8 cellular contexts compared by ENCODE assay signal in genomic region chr4:38663801-38664703, GRCh38. TPM values are rescaled to one million over a fixed set of nuclear protein-coding genes. Genes with fewer than 3 reads are reported as not detected.
DNase-seq lines count a peak whose midpoint lies in the region; FAIRE-seq and TF ChIP-seq lines count a peak whose summit lies in the region.

Gene KLF3 (plus strand): TSS chr4:38664199. CDS start chr4:38680626, 16,427 bp downstream.

- H3K23ac ChIP-seq in neuronal stem cell (ENCODE audit: low read depth, low read length, poor library complexity) = peak within 1 kb of the TSS; percentile 83

- peak within 1 kb of the TSS; percentile 79 for H3K4me3 ChIP-seq in SK-N-MC
- peak within 1 kb of the TSS; percentile 64 to 94 for H3K4me3 ChIP-seq in neuronal stem cell (ENCODE audit: low read length in 2 of 2)
- peak within 1 kb of the TSS; percentile 70 to 92 (median 83) for H3K4me3 ChIP-seq in subcutaneous abdominal adipose tissue (ENCODE audit: low read depth in 1 of 5, low read length in 5 of 5)

- peaks cover 9% of the 10 kb centered on the region for H3K9me3 Mint-ChIP-seq in activated naive CD4-positive, alpha-beta T cell treated with anti-CD3 and anti-CD28 coated beads for 36 hours

- no peaks in the 10 kb centered on the region for H3K9me3 ChIP-seq in SK-N-MC (ENCODE audit: low read depth, low read length)
- no peaks in the 10 kb centered on the region for H3K9me3 ChIP-seq in neuronal stem cell (replicated peaks in 1 of 2; ENCODE audit: control insufficient read depth in 2 of 2, insufficient read depth in 1 of 2, low read depth in 1 of 2, low read length in 2 of 2)
- no peaks in the 10 kb centered on the region for H3K9me3 ChIP-seq in subcutaneous abdominal adipose tissue (ENCODE audit: control insufficient read depth in 5 of 5, low read length in 5 of 5)

- CTCF ChIA-PET in activated naive CD4-positive, alpha-beta T cell treated with anti-CD3 and anti-CD28 coated beads for 36 hours (lab: Charles Lee) = no interaction called here

- no CpG with 5 or more reads among the region's 110 CpGs for WGBS in neuronal stem cell (ENCODE audit: extremely low coverage in 2 of 2, insufficient read length in 2 of 2, insufficient replicate concordance in 1 of 2), 2 donors

- peak within 1 kb of the TSS; percentile 92 for H2BK15ac ChIP-seq in neuronal stem cell (ENCODE audit: low read length)

- H3K79me1 ChIP-seq in neuronal stem cell (ENCODE audit: low read depth, low read length) = peaks cover 2% of the 10 kb centered on the region

- H2BK12ac ChIP-seq in neuronal stem cell (ENCODE audit: low read length) = no peak within 1 kb of the TSS

- H3K36me3 ChIP-seq in SK-N-MC (ENCODE audit: insufficient read depth, low read length) = no peaks in the 10 kb centered on the region
- H3K36me3 ChIP-seq in neuronal stem cell (replicated peaks in 1 of 2; ENCODE audit: control insufficient read depth in 2 of 2, insufficient read depth in 2 of 2, low read length in 2 of 2) = peaks cover 0 to 9% of the 10 kb centered on the region in 2 donors
- no peaks in the 10 kb centered on the region for H3K36me3 ChIP-seq in subcutaneous abdominal adipose tissue (ENCODE audit: control insufficient read depth in 5 of 5, insufficient read depth in 5 of 5, low read length in 5 of 5)

- peak within 1 kb of the TSS; percentile 78 for H2AFZ ChIP-seq in neuronal stem cell (ENCODE audit: low read length)

- H3K27ac Mint-ChIP-seq in activated naive CD4-positive, alpha-beta T cell treated with anti-CD3 and anti-CD28 coated beads for 36 hours = peak within 1 kb of the TSS; percentile 87

- H3K4me1 Mint-ChIP-seq in activated naive CD4-positive, alpha-beta T cell treated with anti-CD3 and anti-CD28 coated beads for 36 hours (ENCODE audit: low read depth) = peaks cover 66% of the 10 kb centered on the region

- intact Hi-C loops in activated naive CD4-positive, alpha-beta T cell treated with anti-CD3 and anti-CD28 coated beads for 36 hours (cut with micrococcal nuclease) = loop anchor here (1.0 to 10.0 kb wide), 3 partner anchors 7 to 1541 kb away; partner anchors contain the start of gene N4BP2

- H3K4ac ChIP-seq in neuronal stem cell (ENCODE audit: low read length) = no peak within 1 kb of the TSS

- TF ChIP-seq POLR2A in H54 (IDR thresholded peaks at IDR 0.05; ENCODE audit: low read depth, low read length) = peak; percentile 44; the same call in 1 of the 2 replicates

- H3K4me3 Mint-ChIP-seq in activated naive CD4-positive, alpha-beta T cell treated with anti-CD3 and anti-CD28 coated beads for 36 hours = peak within 1 kb of the TSS; percentile 79

- no peaks in the 10 kb centered on the region for H3K27me3 ChIP-seq in neuronal stem cell (ENCODE audit: control insufficient read depth in 3 of 3, insufficient read depth in 3 of 3, low read depth in 1 of 3, low read length in 3 of 3)
- H3K27me3 ChIP-seq in subcutaneous abdominal adipose tissue (ENCODE audit: control insufficient read depth in 5 of 5, insufficient read depth in 4 of 5, low read length in 5 of 5) = no peaks in the 10 kb centered on the region

- H3K14ac ChIP-seq in neuronal stem cell (ENCODE audit: low read length) = peak within 1 kb of the TSS; percentile 95

- DNase-seq in EL = peak; percentile 86
- DNase-seq in H54 (ENCODE audit: insufficient read length, low spot score) = peak; percentile 63
- peak; percentile 84 for DNase-seq in M059J (ENCODE audit: low read depth)
- no peak for DNase-seq in SK-N-MC (ENCODE audit: low read depth, low spot score)
- peak; percentile 86 for DNase-seq in activated naive CD4-positive, alpha-beta T cell treated with anti-CD3 and anti-CD28 coated beads for 36 hours
- peak; percentile 89 to 96 for DNase-seq in frontal cortex (ENCODE audit: low spot score in 2 of 2)
- peak; percentile 82 for DNase-seq in neuronal stem cell (ENCODE audit: low spot score)

- H3K27me3 Mint-ChIP-seq in activated naive CD4-positive, alpha-beta T cell treated with anti-CD3 and anti-CD28 coated beads for 36 hours (ENCODE audit: low read depth) = no peaks in the 10 kb centered on the region

- H3K4me2 ChIP-seq in neuronal stem cell (ENCODE audit: insufficient read depth, low read length, poor library complexity, severe bottlenecking) = peak within 1 kb of the TSS; percentile 78

- peak within 1 kb of the TSS; percentile 97 for H2BK5ac ChIP-seq in neuronal stem cell (ENCODE audit: low read length)

- peak within 1 kb of the TSS; percentile 79 for H3K9ac ChIP-seq in SK-N-MC (ENCODE audit: insufficient read length)
- peak within 1 kb of the TSS; percentile 95 for H3K9ac ChIP-seq in neuronal stem cell (ENCODE audit: low read depth, low read length, poor library complexity)
- H3K9ac ChIP-seq in subcutaneous abdominal adipose tissue (ENCODE audit: low read length in 5 of 5) = peak within 1 kb of the TSS; percentile 68 to 91 (median 85)

- peak within 1 kb of the TSS; percentile 96 for H3K18ac ChIP-seq in neuronal stem cell (ENCODE audit: low read length)

- H2BK120ac ChIP-seq in neuronal stem cell (ENCODE audit: low read depth, low read length) = peak within 1 kb of the TSS; percentile 97

- H4K8ac ChIP-seq in neuronal stem cell (ENCODE audit: low read depth, low read length) = no peak within 1 kb of the TSS

- no peak for FAIRE-seq in H54 (lab: Jason Lieb, UNC)
- FAIRE-seq in frontal cortex (lab: Jason Lieb, UNC) = no peak

- H2AK5ac ChIP-seq in neuronal stem cell (ENCODE audit: low read depth, low read length) = peak within 1 kb of the TSS; percentile 91

- H3K36me3 Mint-ChIP-seq in activated naive CD4-positive, alpha-beta T cell treated with anti-CD3 and anti-CD28 coated beads for 36 hours (ENCODE audit: low read depth) = peaks cover 10% of the 10 kb centered on the region

- H3K27ac ChIP-seq in SK-N-MC (peak within 1 kb of the TSS; percentile 94), neuronal stem cell (replicated peaks; ENCODE audit: low read length) (peak within 1 kb of the TSS; percentile 95), subcutaneous abdominal adipose tissue (ENCODE audit: low read depth, low read length) (peak within 1 kb of the TSS; percentile 96)

- H3K4me1 ChIP-seq in neuronal stem cell (ENCODE audit: control insufficient read depth in 2 of 2, insufficient read depth in 1 of 2, low read depth in 1 of 2, low read length in 2 of 2) = peaks cover 7 to 17% of the 10 kb centered on the region in 2 donors
- peaks cover 6 to 55% (median 52%) of the 10 kb centered on the region in 5 donors for H3K4me1 ChIP-seq in subcutaneous abdominal adipose tissue (ENCODE audit: control insufficient read depth in 5 of 5, insufficient read depth in 5 of 5, low read length in 5 of 5)

- H4K91ac ChIP-seq in neuronal stem cell (ENCODE audit: low read depth, low read length, poor library complexity) = peak within 1 kb of the TSS; percentile 3

RNA-seq across cellular contexts. Expression of gene KLF3, which starts in this region (rescaled TPM):
- 5.7 and 11.4 TPM in 2 replicates for total RNA-seq in M059J (2014; rRNA removed; shearing (Covaris generic))
- 10 to 100 TPM; 15.2 to 15.8 TPM for total RNA-seq in activated naive CD4-positive, alpha-beta T cell treated with anti-CD3 and anti-CD28 coated beads for 36 hours
- 12.2 TPM for total RNA-seq in frontal cortex
- polyA plus RNA-seq in neuronal stem cell (2013, experiment 1 of 2) = 29.7 TPM
- polyA plus RNA-seq in neuronal stem cell (2013, experiment 2 of 2) = 30.1 TPM
